27 cellular contexts compared by ENCODE assay signal in the genomic region with DNA sequence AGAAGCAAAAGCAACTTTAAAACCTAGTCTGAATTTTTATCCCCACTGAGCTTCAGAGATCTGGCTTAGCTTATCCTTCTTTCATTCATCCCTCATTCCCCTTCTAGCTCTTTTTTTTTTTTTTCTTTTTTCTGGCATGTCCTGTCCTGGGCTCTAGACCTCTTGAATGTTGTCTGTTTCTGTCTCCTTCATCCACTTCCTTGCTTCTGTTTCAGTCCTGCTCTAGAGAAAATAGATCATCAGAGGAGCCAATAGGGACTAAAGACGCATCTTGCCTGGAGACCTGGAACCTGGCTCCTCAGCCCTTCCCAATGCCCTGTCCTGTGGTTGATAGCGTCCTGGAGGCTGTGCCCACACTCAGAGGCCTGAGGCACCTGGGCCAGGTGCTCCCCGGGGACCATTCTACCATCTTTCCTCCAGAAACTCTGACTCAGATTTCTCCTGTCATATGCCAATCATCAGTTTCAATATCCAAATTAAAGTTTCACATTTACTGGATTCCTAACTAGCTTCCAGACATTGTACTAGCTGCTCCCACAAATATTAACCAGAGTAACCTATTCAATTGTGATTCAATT.
"Had no signal": no experiment of that assay in that cellular context is flagged by ENCODE, and none has a peak within 500 bp of the region (broad histone marks: within the 10 kb centered on the region; RNA-seq: fewer than 3 reads in every experiment).

No MANE protein-coding gene starts in this region.

- ATAC-seq: activated CD4-positive, alpha-beta T cell treated with anti-CD3 and anti-CD28 coated beads for 36 hours; activated CD8-positive, alpha-beta memory T cell treated with anti-CD3 and anti-CD28 coated beads, Interleukin-2, amount 10 ng/mL, durations not matched to agents 7 days and 5 days; activated CD8-positive, alpha-beta T cell treated with anti-CD3 and anti-CD28 coated beads, Interleukin-2, amount 10 ng/mL, durations not matched to agents 7 days and 5 days; esophagus mucosa had no signal

- DNase-seq: activated CD4-positive, alpha-beta memory T cell treated with anti-CD3 and anti-CD28 coated beads for 36 hours; activated CD4-positive, alpha-beta T cell treated with anti-CD3 and anti-CD28 coated beads for 36 hours; activated CD4-positive, alpha-beta T cell treated with anti-CD3 and anti-CD28 coated beads, Interleukin-2, amount 10 ng/mL, durations not matched to agents 24 days and 14 days; activated CD4-positive, CD25-positive, alpha-beta regulatory T cell; activated CD4-positive, CD25-positive, alpha-beta regulatory T cell treated with anti-CD3 and anti-CD28 coated beads, Interleukin-2, amount 50 U/mL, for 72 hours; activated CD8-positive, alpha-beta memory T cell treated with anti-CD3 and anti-CD28 coated beads, Interleukin-2, amount 10 ng/mL, durations not matched to agents 7 days and 5 days; activated CD8-positive, alpha-beta memory T cell treated with anti-CD3 and anti-CD28 coated beads, Interleukin-2, amount 50 U/mL, for 4 hours; activated CD8-positive, alpha-beta T cell treated with anti-CD3 and anti-CD28 coated beads, Interleukin-2, amount 10 ng/mL, durations not matched to agents 7 days and 5 days; activated gamma-delta T cell; activated naive CD4-positive, alpha-beta T cell; activated naive CD4-positive, alpha-beta T cell treated with anti-CD3 and anti-CD28 coated beads, Interleukin-2, amount 10 ng/mL, durations not matched to agents 7 days and 5 days; activated naive CD8-positive, alpha-beta T cell treated with anti-CD3 and anti-CD28 coated beads, Interleukin-2, amount 10 ng/mL, durations not matched to agents 7 days and 5 days; activated T-cell treated with anti-CD3 and anti-CD28 coated beads, Interleukin-2, amount 50 U/mL, for 1 hour; activated T-cell treated with anti-CD3 and anti-CD28 coated beads, Interleukin-2, amount 50 U/mL, for 48 hours; central memory CD4-positive, alpha-beta T cell; cerebellar nuclear complex; dorsolateral prefrontal cortex; effector memory CD4-positive, alpha-beta T cell; endodermal cell; foreskin fibroblast; head of caudate nucleus; T-helper 2 cell had no signal

- H3K36me3 Mint-ChIP-seq: activated CD4-positive, alpha-beta memory T cell treated with anti-CD3 and anti-CD28 coated beads for 36 hours; activated CD8-positive, alpha-beta memory T cell treated with anti-CD3 and anti-CD28 coated beads, Interleukin-2, amount 10 ng/mL, durations not matched to agents 7 days and 5 days; activated naive CD4-positive, alpha-beta T cell treated with anti-CD3 and anti-CD28 coated beads, Interleukin-2, amount 10 ng/mL, durations not matched to agents 7 days and 5 days; activated naive CD4-positive, alpha-beta T cell treated with anti-CD3 and anti-CD28 coated beads, Interleukin-2, amount 50 U/mL, for 72 hours; activated naive CD8-positive, alpha-beta T cell treated with anti-CD3 and anti-CD28 coated beads, Interleukin-2, amount 10 ng/mL, durations not matched to agents 7 days and 5 days; brain had no signal

- H3K4me3 Mint-ChIP-seq: activated CD4-positive, alpha-beta memory T cell treated with anti-CD3 and anti-CD28 coated beads for 36 hours; activated CD4-positive, alpha-beta T cell treated with anti-CD3 and anti-CD28 coated beads for 36 hours; activated CD4-positive, alpha-beta T cell treated with anti-CD3 and anti-CD28 coated beads, Interleukin-2, amount 10 ng/mL, durations not matched to agents 24 days and 14 days; activated CD8-positive, alpha-beta memory T cell treated with anti-CD3 and anti-CD28 coated beads, Interleukin-2, amount 10 ng/mL, durations not matched to agents 7 days and 5 days; activated CD8-positive, alpha-beta T cell treated with anti-CD3 and anti-CD28 coated beads, Interleukin-2, amount 10 ng/mL, durations not matched to agents 7 days and 5 days; activated naive CD4-positive, alpha-beta T cell treated with anti-CD3 and anti-CD28 coated beads, Interleukin-2, amount 10 ng/mL, durations not matched to agents 7 days and 5 days; activated naive CD8-positive, alpha-beta T cell treated with anti-CD3 and anti-CD28 coated beads, Interleukin-2, amount 10 ng/mL, durations not matched to agents 7 days and 5 days; activated T-helper 1 cell treated with anti-CD3 and anti-CD28 coated beads, Interleukin-12 subunit alpha, Interleukin-12 subunit beta, Interleukin-2, Interleukin-4 antibody, amounts not matched to agents 30 ng/mL and 10 ng/mL and 1 ng/mL, durations not matched to agents 14 hours and 24 hours and 36 hours; brain; dendritic cell treated with granulocyte-macrophage colony-stimulating factor and Interleukin-4, amounts not matched to agents 40 ng/mL and 50 ng/mL, for 4 days; endodermal cell had no signal

- H3K9me3 Mint-ChIP-seq: activated CD4-positive, alpha-beta memory T cell treated with anti-CD3 and anti-CD28 coated beads for 36 hours; activated CD4-positive, alpha-beta T cell treated with anti-CD3 and anti-CD28 coated beads, Interleukin-2, amount 10 ng/mL, durations not matched to agents 24 days and 14 days; activated T-helper 1 cell treated with anti-CD3 and anti-CD28 coated beads, Interleukin-12 subunit alpha, Interleukin-12 subunit beta, Interleukin-2, Interleukin-4 antibody, amounts not matched to agents 30 ng/mL and 10 ng/mL and 1 ng/mL, durations not matched to agents 14 hours and 24 hours and 36 hours; brain; dendritic cell treated with granulocyte-macrophage colony-stimulating factor and Interleukin-4, amounts not matched to agents 40 ng/mL and 50 ng/mL, for 4 days; endodermal cell had no signal

- H3K27me3 Mint-ChIP-seq: activated CD4-positive, alpha-beta memory T cell treated with anti-CD3 and anti-CD28 coated beads for 36 hours; activated CD4-positive, alpha-beta T cell treated with anti-CD3 and anti-CD28 coated beads for 36 hours; activated CD8-positive, alpha-beta memory T cell treated with anti-CD3 and anti-CD28 coated beads, Interleukin-2, amount 10 ng/mL, durations not matched to agents 7 days and 5 days; activated naive CD4-positive, alpha-beta T cell treated with anti-CD3 and anti-CD28 coated beads, Interleukin-2, amount 10 ng/mL, durations not matched to agents 7 days and 5 days; activated naive CD8-positive, alpha-beta T cell treated with anti-CD3 and anti-CD28 coated beads, Interleukin-2, amount 10 ng/mL, durations not matched to agents 7 days and 5 days had no signal

- H3K27ac Mint-ChIP-seq: activated CD4-positive, alpha-beta memory T cell treated with anti-CD3 and anti-CD28 coated beads for 36 hours; activated CD4-positive, alpha-beta T cell treated with anti-CD3 and anti-CD28 coated beads for 36 hours; activated CD4-positive, alpha-beta T cell treated with anti-CD3 and anti-CD28 coated beads, Interleukin-2, amount 10 ng/mL, durations not matched to agents 24 days and 14 days; activated CD8-positive, alpha-beta memory T cell treated with anti-CD3 and anti-CD28 coated beads, Interleukin-2, amount 10 ng/mL, durations not matched to agents 7 days and 5 days; activated CD8-positive, alpha-beta T cell treated with anti-CD3 and anti-CD28 coated beads, Interleukin-2, amount 10 ng/mL, durations not matched to agents 7 days and 5 days; activated naive CD4-positive, alpha-beta T cell treated with anti-CD3 and anti-CD28 coated beads, Interleukin-2, amount 10 ng/mL, durations not matched to agents 7 days and 5 days; activated naive CD8-positive, alpha-beta T cell treated with anti-CD3 and anti-CD28 coated beads, Interleukin-2, amount 10 ng/mL, durations not matched to agents 7 days and 5 days; activated T-helper 1 cell treated with anti-CD3 and anti-CD28 coated beads, Interleukin-12 subunit alpha, Interleukin-12 subunit beta, Interleukin-2, Interleukin-4 antibody, amounts not matched to agents 30 ng/mL and 10 ng/mL and 1 ng/mL, durations not matched to agents 14 hours and 24 hours and 36 hours; brain; dendritic cell treated with granulocyte-macrophage colony-stimulating factor and Interleukin-4, amounts not matched to agents 40 ng/mL and 50 ng/mL, for 4 days; endodermal cell had no signal
